ENCODE assay signal across 22 cellular contexts in the genomic region with DNA sequence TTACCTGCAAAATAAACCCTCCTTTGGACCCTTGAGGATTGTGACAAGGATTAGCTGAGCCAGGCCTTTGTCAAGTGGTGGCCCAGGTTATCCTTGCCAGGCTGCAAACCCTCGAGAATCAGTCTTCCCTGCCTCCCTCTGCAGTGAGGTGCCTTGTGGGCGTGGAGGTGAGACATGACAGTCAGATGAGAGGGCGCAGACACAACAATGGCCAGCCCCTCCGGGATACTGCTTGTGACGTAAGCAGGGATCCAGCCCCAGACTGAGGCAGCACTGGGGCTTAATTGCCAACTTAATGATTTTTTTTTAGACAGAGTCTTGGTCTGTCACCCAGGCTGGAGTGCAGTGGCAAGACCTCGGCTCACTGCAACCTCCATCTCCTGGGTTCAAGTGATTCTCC.
DNase-seq lines count a peak whose midpoint lies in the region; ATAC-seq, FAIRE-seq and TF ChIP-seq lines count a peak whose summit lies in the region.
"Had no signal": no experiment of that assay in that cellular context is flagged by ENCODE, and none has a peak within 500 bp of the region (broad histone marks: within the 10 kb centered on the region; RNA-seq: fewer than 3 reads in every experiment).

No MANE protein-coding gene starts in this region.

- peak overlapping the region; percentile 71; the same call in 1 of the 2 replicates for H2BK12ac ChIP-seq in H1 (ENCODE audit: low read depth, low read length)

- no peak for TF ChIP-seq RAD21 in H1 (IDR thresholded peaks at IDR 0.05 in 1 of 2, conservative IDR thresholded peaks at IDR 0.05 in 1 of 2; ENCODE audit: low read depth in 2 of 2, low read length in 2 of 2)

- H2BK5ac ChIP-seq in H1 (ENCODE audit: low read depth, low read length) = peak overlapping the region; percentile 56; the same call in 1 of the 2 replicates

- intact Hi-C loops in left ventricle myocardium inferior (cut with micrococcal nuclease) (no loop called here), heart right ventricle (cut with DNase I) (loop anchor here in 1 of 10 donors (10.0 kb wide), 1 partner anchor 1224 kb away; no protein-coding TSS in a partner anchor), aorta (cut with DNase I) (no loop called here)

- POLR2A ChIA-PET in H1 (lab: Charles Lee; ENCODE audit: partially characterized antibody) = no interaction called here

- no peak overlapping the region for H2BK120ac ChIP-seq in H1 (replicated peaks; ENCODE audit: low read depth, low read length)

- no peaks in the 10 kb centered on the region for H3K36me3 Mint-ChIP-seq in T-helper 2 cell treated with Interferon-gamma antibody and Interleukin-4, amounts not matched to agents 5 μg/mL and 100 μg/mL, for 36 hours (ENCODE audit: low read depth)
- H3K36me3 Mint-ChIP-seq: CD4-positive, CD25-positive, alpha-beta regulatory T cell had no signal

- H4K20me1 ChIP-seq in H1 (replicated peaks in 1 of 2; ENCODE audit: control insufficient read depth in 1 of 2, insufficient read depth in 2 of 2, low read length in 2 of 2) = no peaks in the 10 kb centered on the region

- no peak for ATAC-seq in heart right ventricle
- no peak for ATAC-seq in aorta (ENCODE audit: low FRiP score)
- ATAC-seq: Right ventricle myocardium inferior had no signal

- no peak for DNase-seq in left ventricle myocardium inferior
- DNase-seq in heart right ventricle = no peak
- DNase-seq in H1 (ENCODE audit: low read depth in 1 of 2, low spot score in 2 of 2) = no peak
- no peak for DNase-seq in aorta
- DNase-seq in GM19240 (ENCODE audit: insufficient read length, low spot score) = no peak
- DNase-seq in T-helper 2 cell treated with Interferon-gamma antibody and Interleukin-4, amounts not matched to agents 5 μg/mL and 100 μg/mL, for 36 hours (ENCODE audit: low spot score) = no peak
- DNase-seq: CD4-positive, CD25-positive, alpha-beta regulatory T cell; HFFc6; KG1; MG63; NCI-H1105 treated with DMSO at 0.1 percent for 48 hours; NCI-H2029; NCI-H2227 treated with DMSO at 0.1 percent for 48 hours; NCI-H526 treated with DMSO at 0.1 percent for 48 hours; PC-9; SJCRH30 had no signal

- no peak overlapping the region for H2AFZ ChIP-seq in H1 (ENCODE audit: low read length)
- H2AFZ ChIP-seq: GM23338, PC-9 had no signal

- no peaks in the 10 kb centered on the region for H3K79me1 ChIP-seq in H1 (ENCODE audit: low read depth, low read length)

- H3K4me3 Mint-ChIP-seq in T-helper 2 cell treated with Interferon-gamma antibody and Interleukin-4, amounts not matched to agents 5 μg/mL and 100 μg/mL, for 36 hours = no peak overlapping the region
- H3K4me3 Mint-ChIP-seq: CD4-positive, CD25-positive, alpha-beta regulatory T cell; GM23338; HFFc6 had no signal

- no peaks in the 10 kb centered on the region for H3K4me1 Mint-ChIP-seq in T-helper 2 cell treated with Interferon-gamma antibody and Interleukin-4, amounts not matched to agents 5 μg/mL and 100 μg/mL, for 36 hours (ENCODE audit: low read depth)
- H3K4me1 Mint-ChIP-seq: CD4-positive, CD25-positive, alpha-beta regulatory T cell had no signal

- no peaks in the 10 kb centered on the region for H3K79me2 ChIP-seq in H1 (ENCODE audit: control insufficient read depth in 1 of 2, insufficient read depth in 2 of 2, low read length in 2 of 2)

- H4K8ac ChIP-seq in H1 (ENCODE audit: extremely low read depth, insufficient read depth, low read length) = no peak overlapping the region

- no peak overlapping the region for H3K27ac Mint-ChIP-seq in T-helper 2 cell treated with Interferon-gamma antibody and Interleukin-4, amounts not matched to agents 5 μg/mL and 100 μg/mL, for 36 hours
- H3K27ac Mint-ChIP-seq: CD4-positive, CD25-positive, alpha-beta regulatory T cell; GM23338 had no signal

- H3K23me2 ChIP-seq in H1 (ENCODE audit: low read depth, low read length) = no peaks in the 10 kb centered on the region

- peak overlapping the region; percentile 22 for H4K91ac ChIP-seq in H1 (replicated peaks; ENCODE audit: insufficient read length, low read length)

- no peak overlapping the region for H2BK20ac ChIP-seq in H1 (ENCODE audit: low read length)

- no peak overlapping the region for H2AK5ac ChIP-seq in H1 (ENCODE audit: low read depth, low read length)

- TF ChIP-seq EP300 in H1 (IDR thresholded peaks at IDR 0.05; ENCODE audit: borderline replicate concordance in 1 of 2, low read depth in 2 of 2, low read length in 2 of 2) = no peak

- H3K4ac ChIP-seq in H1 (replicated peaks; ENCODE audit: insufficient read length, low read depth, low read length) = peak overlapping the region; percentile 44

- H3K4me1 ChIP-seq in left ventricle myocardium inferior (peaks cover 57% of the 10 kb centered on the region), heart right ventricle (peaks cover 3 to 59% (median 36%) of the 10 kb centered on the region in 9 donors), H1 (replicated peaks in 1 of 4; ENCODE audit: control insufficient read depth in 3 of 4, insufficient read depth in 4 of 4, low read length in 3 of 4) (peaks cover 4 to 21% (median 10%) of the 10 kb centered on the region in 4 experiments), rectal smooth muscle tissue (ENCODE audit: control insufficient read depth, insufficient read depth, low read length) (peaks cover 29% of the 10 kb centered on the region), aorta (ENCODE audit: control insufficient read depth in 1 of 2, insufficient read depth in 2 of 2, low read length in 2 of 2) (peaks cover 0 to 4% of the 10 kb centered on the region in 2 donors)
- H3K4me1 ChIP-seq: SJCRH30 had no signal

- H3K18ac ChIP-seq in H1 (ENCODE audit: extremely low read depth, low read length) = no peak overlapping the region

- no peaks in the 10 kb centered on the region for H3K27me3 Mint-ChIP-seq in T-helper 2 cell treated with Interferon-gamma antibody and Interleukin-4, amounts not matched to agents 5 μg/mL and 100 μg/mL, for 36 hours (ENCODE audit: low read depth)

- no peak for TF ChIP-seq CTCF in left ventricle myocardium inferior (IDR thresholded peaks at IDR 0.05; ENCODE audit: borderline replicate concordance)
- TF ChIP-seq CTCF in heart right ventricle (IDR thresholded peaks at IDR 0.05) = no peak
- no peak for TF ChIP-seq CTCF in H1 (IDR thresholded peaks at IDR 0.05; ENCODE audit: control extremely low read depth in 1 of 3, insufficient read depth in 1 of 3, low read depth in 1 of 3, low read length in 3 of 3)

- no peak overlapping the region for H3K56ac ChIP-seq in H1 (replicated peaks; ENCODE audit: insufficient read length, low read depth, low read length)

- no peak overlapping the region for H3K14ac ChIP-seq in H1 (ENCODE audit: insufficient read length)

- CTCF ChIA-PET in H1 (lab: Charles Lee; ENCODE audit: partially characterized antibody) = interaction anchor here (0.9 to 10.2 kb wide), 6 partner anchors 8 to 328 kb away, joined by 3 to 90 read pairs (median 4); no protein-coding TSS in a partner anchor

- no peak overlapping the region for H2BK15ac ChIP-seq in H1 (ENCODE audit: low read length)

- H3K9ac ChIP-seq in H1 (replicated peaks in 1 of 4; ENCODE audit: extremely low read depth in 1 of 4, low read depth in 3 of 4, low read length in 3 of 4) = no peak overlapping the region
- no peak overlapping the region for H3K9ac ChIP-seq in rectal smooth muscle tissue (ENCODE audit: low read length)

- H3K36me3 ChIP-seq in left ventricle myocardium inferior (no peaks in the 10 kb centered on the region), heart right ventricle (no peaks in the 10 kb centered on the region), H1 (ENCODE audit: control insufficient read depth in 2 of 4, insufficient read depth in 4 of 4, low read length in 3 of 4) (no peaks in the 10 kb centered on the region), rectal smooth muscle tissue (ENCODE audit: control insufficient read depth, insufficient read depth, low read length) (no peaks in the 10 kb centered on the region), aorta (ENCODE audit: control insufficient read depth in 1 of 2, insufficient read depth in 2 of 2, low read length in 1 of 2) (no peaks in the 10 kb centered on the region)
- H3K36me3 ChIP-seq: HAP-1, MG63, SJCRH30 had no signal

- no peak overlapping the region for H4K5ac ChIP-seq in H1 (ENCODE audit: insufficient read length, low read depth, low read length)

- no peaks in the 10 kb centered on the region for H3K9me3 Mint-ChIP-seq in T-helper 2 cell treated with Interferon-gamma antibody and Interleukin-4, amounts not matched to agents 5 μg/mL and 100 μg/mL, for 36 hours
- H3K9me3 Mint-ChIP-seq: GM23338, HFFc6 had no signal

- H3K4me3 ChIP-seq in left ventricle myocardium inferior (no peak overlapping the region), heart right ventricle (no peak overlapping the region), H1 (ENCODE audit: extremely low read depth in 1 of 4, insufficient read depth in 2 of 4, low read depth in 3 of 4, low read length in 4 of 4) (no peak overlapping the region), rectal smooth muscle tissue (ENCODE audit: low read length) (no peak overlapping the region), aorta (ENCODE audit: low read length in 2 of 2) (no peak overlapping the region)
- H3K4me3 ChIP-seq: GM23338, HAP-1, MG63, PC-9, SJCRH30 had no signal

- WGBS in heart right ventricle, 2 donors = 80 to 87% methylated on average over 6 of the region's 6 CpGs
- 89% methylated on average over 6 of the region's 6 CpGs; no CpG with 5 or more reads in 1 of the 2 experiments for WGBS in H1 (ENCODE audit: extremely low coverage in 1 of 2, insufficient coverage in 1 of 2, insufficient read length in 1 of 2, insufficient replicate concordance in 2 of 2, low coverage in 1 of 2, low lambda C conversion rate in 2 of 2, missing lambda C conversion rate in 1 of 2), 2 experiments
- WGBS in aorta, 2 donors = 84 to 88% methylated on average over 6 of the region's 6 CpGs

- H3K23ac ChIP-seq in H1 (ENCODE audit: insufficient read length) = no peak overlapping the region

- FAIRE-seq in H1 (lab: Jason Lieb, UNC) = no peak
- FAIRE-seq: D721Med, HTR-8/SVneo had no signal

- no peak overlapping the region for H3K4me2 ChIP-seq in H1 (ENCODE audit: insufficient read depth in 1 of 2, low read depth in 2 of 2, low read length in 2 of 2)
- H3K4me2 ChIP-seq: PC-9 had no signal

- TF ChIP-seq POLR2A in H1 (IDR thresholded peaks at IDR 0.05; ENCODE audit: control extremely low read depth in 1 of 2, low read depth in 2 of 2, low read length in 2 of 2) = no peak

- no peaks in the 10 kb centered on the region for H3K9me3 ChIP-seq in left ventricle myocardium inferior (replicated peaks)
- H3K9me3 ChIP-seq in heart right ventricle = peaks cover 0 to 4% (median 0%) of the 10 kb centered on the region in 11 donors
- no peaks in the 10 kb centered on the region for H3K9me3 ChIP-seq in H1 (ENCODE audit: insufficient read depth in 2 of 2, low read depth in 1 of 2, low read length in 1 of 2)
- no peaks in the 10 kb centered on the region for H3K9me3 ChIP-seq in aorta (ENCODE audit: control insufficient read depth, low read length)
- H3K9me3 ChIP-seq: SJCRH30 had no signal

- H3K27me3 ChIP-seq in left ventricle myocardium inferior (ENCODE audit: low read depth) (no peaks in the 10 kb centered on the region), heart right ventricle (no peaks in the 10 kb centered on the region), H1 (replicated peaks in 1 of 4; ENCODE audit: control insufficient read depth in 3 of 4, extremely low read depth in 1 of 4, insufficient read depth in 3 of 4, low read length in 3 of 4) (no peaks in the 10 kb centered on the region), rectal smooth muscle tissue (ENCODE audit: control insufficient read depth, insufficient read depth, low read length) (no peaks in the 10 kb centered on the region), aorta (ENCODE audit: control insufficient read depth in 1 of 2, insufficient read depth in 2 of 2, low read length in 1 of 2) (no peaks in the 10 kb centered on the region)
- H3K27me3 ChIP-seq: MG63, SJCRH30 had no signal

- peak overlapping the region; percentile 56 for H3K27ac ChIP-seq in left ventricle myocardium inferior (replicated peaks)
- peak overlapping the region in 4 of 10 donors; percentile 54 to 88 (median 70) for H3K27ac ChIP-seq in heart right ventricle
- H3K27ac ChIP-seq in H1 (ENCODE audit: low read depth, low read length) = no peak overlapping the region
- H3K27ac ChIP-seq in rectal smooth muscle tissue (ENCODE audit: low read depth, low read length) = peak overlapping the region; percentile 48
- H3K27ac ChIP-seq in aorta (ENCODE audit: low read depth in 1 of 2, low read length in 2 of 2) = peak overlapping the region; percentile 19 to 66
- H3K27ac ChIP-seq: PC-9, SJCRH30 had no signal
